ENCODE assay signal across 13 cellular contexts in genomic region chr14:65352964-65353530, GRCh38. TPM values are rescaled to one million over a fixed set of nuclear protein-coding genes. Genes with fewer than 3 reads are reported as not detected.
DNase-seq lines count a peak whose midpoint lies in the region; ATAC-seq and TF ChIP-seq lines count a peak whose summit lies in the region.
"Had no signal": no experiment of that assay in that cellular context is flagged by ENCODE, and none has a peak within 500 bp of the region (broad histone marks: within the 10 kb centered on the region; RNA-seq: fewer than 3 reads in every experiment).

No MANE protein-coding gene starts in this region.

- peak overlapping the region in 4 of 5 donors; percentile 85 to 91 (median 86) for H3K27ac ChIP-seq in stomach
- H3K27ac ChIP-seq: coronary artery, KMS-11 had no signal

- H3K9me3 ChIP-seq in stomach: no peaks in the 10 kb centered on the region

- H3K4me3 ChIP-seq in epithelial cell of esophagus (ENCODE audit: low read length) (no peak overlapping the region), stomach (no peak overlapping the region)
- H3K4me3 ChIP-seq: coronary artery had no signal

- ATAC-seq in activated naive CD8-positive, alpha-beta T cell treated with anti-CD3 and anti-CD28 coated beads, Interleukin-2, amount 10 ng/mL, durations not matched to agents 7 days and 5 days (ENCODE audit: low read depth): peak; percentile 50
- ATAC-seq: CD8-positive, alpha-beta T cell had no signal

- no peaks in the 10 kb centered on the region for H3K9me3 Mint-ChIP-seq in activated naive CD8-positive, alpha-beta T cell treated with anti-CD3 and anti-CD28 coated beads, Interleukin-2, amount 10 ng/mL, durations not matched to agents 7 days and 5 days
- no peaks in the 10 kb centered on the region for H3K9me3 Mint-ChIP-seq in activated naive CD8-positive, alpha-beta T cell treated with anti-CD3 and anti-CD28 coated beads for 36 hours
- H3K9me3 Mint-ChIP-seq: CD8-positive, alpha-beta T cell had no signal

- POLR2A ChIA-PET in activated naive CD8-positive, alpha-beta T cell treated with anti-CD3 and anti-CD28 coated beads, Interleukin-2, amount 10 ng/mL, durations not matched to agents 7 days and 5 days (lab: Charles Lee): interaction anchor here (1.2 kb wide), 1 partner anchor 45 kb away, joined by 3 read pairs; no protein-coding TSS in a partner anchor

- H3K4me1 Mint-ChIP-seq in activated naive CD8-positive, alpha-beta T cell treated with anti-CD3 and anti-CD28 coated beads, Interleukin-2, amount 10 ng/mL, durations not matched to agents 7 days and 5 days: peaks cover 52% of the 10 kb centered on the region
- peaks cover 37% of the 10 kb centered on the region for H3K4me1 Mint-ChIP-seq in activated naive CD8-positive, alpha-beta T cell treated with anti-CD3 and anti-CD28 coated beads for 36 hours

- peak overlapping the region; percentile 4 for H3K27ac Mint-ChIP-seq in activated naive CD8-positive, alpha-beta T cell treated with anti-CD3 and anti-CD28 coated beads, Interleukin-2, amount 10 ng/mL, durations not matched to agents 7 days and 5 days
- no peak overlapping the region for H3K27ac Mint-ChIP-seq in activated naive CD8-positive, alpha-beta T cell treated with anti-CD3 and anti-CD28 coated beads for 36 hours
- H3K27ac Mint-ChIP-seq: CD8-positive, alpha-beta T cell had no signal

- TF ChIP-seq CTCF in epithelial cell of esophagus (IDR thresholded peaks at IDR 0.05; ENCODE audit: insufficient read depth, low read depth, low read length, missing control alignments) (peak; percentile 16), stomach (IDR thresholded peaks at IDR 0.05) (no peak)

- H3K4me1 ChIP-seq in stomach: peaks cover 17 to 44% (median 27%) of the 10 kb centered on the region in 4 donors

- H3K36me3 Mint-ChIP-seq in activated naive CD8-positive, alpha-beta T cell treated with anti-CD3 and anti-CD28 coated beads, Interleukin-2, amount 10 ng/mL, durations not matched to agents 7 days and 5 days: peaks cover 38% of the 10 kb centered on the region
- H3K36me3 Mint-ChIP-seq in activated naive CD8-positive, alpha-beta T cell treated with anti-CD3 and anti-CD28 coated beads for 36 hours: peaks cover 46% of the 10 kb centered on the region

- intact Hi-C loops in stomach (cut with DNase I; ENCODE audit: low total_unique reads): no loop called here

- no peaks in the 10 kb centered on the region for H3K36me3 ChIP-seq in stomach

- TF ChIP-seq POLR2A in stomach (IDR thresholded peaks at IDR 0.05): no peak

- no peak for DNase-seq in activated naive CD8-positive, alpha-beta T cell treated with anti-CD3 and anti-CD28 coated beads, Interleukin-2, amount 10 ng/mL, durations not matched to agents 7 days and 5 days
- DNase-seq in activated naive CD8-positive, alpha-beta T cell treated with anti-CD3 and anti-CD28 coated beads for 36 hours: no peak
- DNase-seq in NCI-H226: peak; percentile 73
- DNase-seq in epithelial cell of esophagus (ENCODE audit: low read depth): peak; percentile 94
- peak; percentile 50 for DNase-seq in stomach
- DNase-seq in amniotic stem cell (lab: John Stamatoyannopoulos, UW): no peak
- no peak for DNase-seq in stimulated activated CD4-positive, alpha-beta T cell treated with anti-CD3 and anti-CD28 coated beads, Interleukin-2, amount 100 ng/mL, for 48 hours
- DNase-seq in stimulated activated naive CD4-positive, alpha-beta T cell treated with Interleukin-2 at 50 U/mL for 16 hours (lab: John Stamatoyannopoulos, UW): no peak
- DNase-seq: activated CD8-positive, alpha-beta memory T cell treated with anti-CD3 and anti-CD28 coated beads, Interleukin-2, amount 50 U/mL, for 48 hours; CD8-positive, alpha-beta T cell; occipital lobe had no signal

- H3K27me3 ChIP-seq in stomach: no peaks in the 10 kb centered on the region

- H3K27me3 Mint-ChIP-seq in activated naive CD8-positive, alpha-beta T cell treated with anti-CD3 and anti-CD28 coated beads, Interleukin-2, amount 10 ng/mL, durations not matched to agents 7 days and 5 days: no peaks in the 10 kb centered on the region
- H3K27me3 Mint-ChIP-seq in activated naive CD8-positive, alpha-beta T cell treated with anti-CD3 and anti-CD28 coated beads for 36 hours: no peaks in the 10 kb centered on the region

- WGBS in stomach, 5 donors: 65 to 83% (median 79%) methylated on average over 2 of the region's 2 CpGs

- no peak overlapping the region for H3K4me3 Mint-ChIP-seq in activated naive CD8-positive, alpha-beta T cell treated with anti-CD3 and anti-CD28 coated beads, Interleukin-2, amount 10 ng/mL, durations not matched to agents 7 days and 5 days
- H3K4me3 Mint-ChIP-seq in activated naive CD8-positive, alpha-beta T cell treated with anti-CD3 and anti-CD28 coated beads for 36 hours: no peak overlapping the region
- H3K4me3 Mint-ChIP-seq: CD8-positive, alpha-beta T cell had no signal

- TF ChIP-seq EP300 in stomach (IDR thresholded peaks at IDR 0.05): no peak

RNA-seq across cellular contexts. Expression of gene FUT8, which starts 59.5 kb away (rescaled TPM):
- total RNA-seq in activated naive CD8-positive, alpha-beta T cell treated with anti-CD3 and anti-CD28 coated beads, Interleukin-2, amount 10 ng/mL, durations not matched to agents 7 days and 5 days: 10 to 100 TPM; 82.7 to 86.4 TPM
- 10 to 100 TPM; 58.6 to 65.6 TPM for total RNA-seq in activated naive CD8-positive, alpha-beta T cell treated with anti-CD3 and anti-CD28 coated beads for 36 hours
- 100 to 1,000 TPM in 2 of 5 donors, 10 to 100 TPM in 3; 25.5 to 175 (median 95.5) TPM for total RNA-seq in stomach
- polyA plus RNA-seq in stomach: 10 to 100 TPM; 17.4 to 24.3 (median 20.0) TPM

Comparison
In these comparisons a context has a peak if more than half of its experiments do, and no peak if none do; other contexts are left out.
1. DNase-seq: peak in NCI-H226 (single experiment), epithelial cell of esophagus (single experiment) and stomach (single experiment); none in activated naive CD8-positive, alpha-beta T cell treated with anti-CD3 and anti-CD28 coated beads, Interleukin-2, amount 10 ng/mL, durations not matched to agents 7 days and 5 days (single experiment), activated naive CD8-positive, alpha-beta T cell treated with anti-CD3 and anti-CD28 coated beads for 36 hours (single experiment), amniotic stem cell (single experiment), stimulated activated CD4-positive, alpha-beta T cell treated with anti-CD3 and anti-CD28 coated beads, Interleukin-2, amount 100 ng/mL, for 48 hours (0 of 2) and stimulated activated naive CD4-positive, alpha-beta T cell treated with Interleukin-2 at 50 U/mL for 16 hours (single experiment).